In the genomic region with DNA sequence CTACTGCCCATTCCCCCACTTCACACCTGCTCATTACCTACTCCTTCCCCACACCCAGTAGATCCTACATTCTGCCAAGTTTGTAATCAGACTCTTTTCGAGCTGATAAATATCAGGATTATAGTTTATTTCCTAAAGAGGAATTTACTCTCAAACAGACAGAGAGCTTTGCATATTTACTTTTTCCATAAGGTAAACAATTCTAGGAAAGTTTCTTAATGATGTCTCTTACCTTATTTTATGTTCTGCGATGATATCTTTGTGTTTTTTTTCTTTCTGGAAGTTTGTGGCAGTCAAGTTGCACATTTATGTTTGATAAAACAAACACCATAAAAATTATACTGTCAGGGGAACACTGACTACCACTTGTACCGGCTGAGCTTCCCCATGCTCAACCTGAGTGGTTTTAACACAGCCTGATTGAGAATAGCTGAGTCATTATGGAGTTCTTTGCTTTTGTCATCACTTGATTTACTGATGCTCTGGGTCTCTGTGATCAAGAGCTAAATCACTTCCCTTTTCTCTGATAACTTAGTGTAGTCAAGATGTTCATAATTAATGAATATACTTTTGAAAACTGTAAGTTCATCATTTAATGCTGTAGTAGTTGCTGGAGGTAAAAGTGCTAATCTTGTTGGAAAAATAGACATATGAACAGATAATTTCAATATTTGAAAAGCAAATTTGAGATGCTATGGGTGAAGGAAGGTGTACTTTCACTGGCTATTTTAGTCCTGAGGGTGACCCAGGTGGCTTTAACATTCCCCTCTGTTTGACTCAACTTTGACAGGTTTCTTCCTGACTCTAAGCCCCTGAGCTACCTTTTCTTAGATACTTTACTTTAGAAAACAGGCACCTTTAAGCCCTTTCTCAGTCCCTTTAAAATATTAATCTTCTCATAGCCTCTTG, we compare ENCODE assay signal across 11 cellular contexts.
A peak's percentile ranks its signal among the peaks of the same experiment; 100 is the strongest.
DNase-seq lines count a peak whose midpoint lies in the region; ATAC-seq and TF ChIP-seq lines count a peak whose summit lies in the region.
"Had no signal": no experiment of that assay in that cellular context is flagged by ENCODE, and none has a peak within 500 bp of the region (broad histone marks: within the 10 kb centered on the region; RNA-seq: fewer than 3 reads in every experiment).

No MANE protein-coding gene starts in this region.

- H3K27me3 ChIP-seq in aorta (ENCODE audit: control insufficient read depth in 1 of 2, insufficient read depth in 2 of 2, low read length in 1 of 2) = no peaks in the 10 kb centered on the region
- H3K27me3 ChIP-seq in dorsolateral prefrontal cortex = no peaks in the 10 kb centered on the region
- H3K27me3 ChIP-seq: neutrophil had no signal

- 57 to 59% methylated on average over 3 of the region's 3 CpGs for WGBS in aorta, 2 donors

- H3K4me3 ChIP-seq in epithelial cell of esophagus (ENCODE audit: low read length) = no peak overlapping the region
- H3K4me3 ChIP-seq in aorta (ENCODE audit: low read length in 2 of 2) = no peak overlapping the region
- H3K4me3 ChIP-seq in dorsolateral prefrontal cortex = no peak overlapping the region

- DNase-seq in epithelial cell of esophagus (ENCODE audit: low read depth) (peak; percentile 2), aorta (no peak), dorsolateral prefrontal cortex (no peak), NCI-H1694 treated with DMSO at 0.1 percent for 48 hours (lab: John Stamatoyannopoulos, UW) (no peak)
- DNase-seq in activated CD8-positive, alpha-beta memory T cell treated with anti-CD3 and anti-CD28 coated beads, Interleukin-2, amount 50 U/mL, for 48 hours = no peak
- DNase-seq: activated naive CD8-positive, alpha-beta T cell treated with anti-CD3 and anti-CD28 coated beads, Interleukin-2, amount 10 ng/mL, durations not matched to agents 7 days and 5 days; foreskin fibroblast had no signal

- H3K4me1 ChIP-seq in aorta (ENCODE audit: control insufficient read depth in 1 of 2, insufficient read depth in 2 of 2, low read length in 2 of 2) = no peaks in the 10 kb centered on the region

- peaks cover 6% of the 10 kb centered on the region for H3K9me3 ChIP-seq in aorta (ENCODE audit: control insufficient read depth, low read length)
- H3K9me3 ChIP-seq: neutrophil had no signal

- H3K27ac ChIP-seq in aorta (ENCODE audit: low read depth in 1 of 2, low read length in 2 of 2) = no peak overlapping the region
- H3K27ac ChIP-seq in dorsolateral prefrontal cortex = no peak overlapping the region
- H3K27ac ChIP-seq: neutrophil had no signal

- no peaks in the 10 kb centered on the region for H3K36me3 ChIP-seq in aorta (ENCODE audit: control insufficient read depth in 1 of 2, insufficient read depth in 2 of 2, low read length in 1 of 2)
- H3K36me3 ChIP-seq: neutrophil had no signal

- ATAC-seq in GM18502 (IDR thresholded peaks at IDR 0.05; ENCODE audit: poor library complexity, unreplicated experiment) (peak; percentile 96), GM21576 (IDR thresholded peaks at IDR 0.05; ENCODE audit: unreplicated experiment) (peak; percentile 65), HG03442 (IDR thresholded peaks at IDR 0.05; ENCODE audit: unreplicated experiment) (peak; percentile 86), aorta (ENCODE audit: low FRiP score) (no peak)

- TF ChIP-seq CTCF in epithelial cell of esophagus (IDR thresholded peaks at IDR 0.05; ENCODE audit: insufficient read depth, low read depth, low read length, missing control alignments) = no peak
- no peak for TF ChIP-seq CTCF in dorsolateral prefrontal cortex (IDR thresholded peaks at IDR 0.05 in 54 of 56, conservative IDR thresholded peaks at IDR 0.05 in 2 of 56; ENCODE audit: low read depth in 1 of 56, partially characterized antibody in 56 of 56)

- intact Hi-C loops in aorta (cut with DNase I) (no loop called here), dorsolateral prefrontal cortex (cut with DNase I) (no loop called here)
